In genomic region chr18:69897397-69898108, GRCh38 we compare ENCODE assay signal across 9 cellular contexts. TPM values are rescaled to one million over a fixed set of nuclear protein-coding genes. Genes with fewer than 3 reads are reported as not detected.
DNase-seq lines count a peak whose midpoint lies in the region; ATAC-seq and TF ChIP-seq lines count a peak whose summit lies in the region.
"Had no signal": no experiment of that assay in that cellular context is flagged by ENCODE, and none has a peak within 500 bp of the region (broad histone marks: within the 10 kb centered on the region; RNA-seq: fewer than 3 reads in every experiment).

No MANE protein-coding gene starts in this region.

- H3K27me3 ChIP-seq in GM06990 (replicated peaks; ENCODE audit: control insufficient read depth, insufficient read depth, low read length) (no peaks in the 10 kb centered on the region), Karpas-422 (ENCODE audit: low read length) (no peaks in the 10 kb centered on the region)

- peaks cover 4% of the 10 kb centered on the region; the same call in 1 of the 2 replicates for H3K4me1 ChIP-seq in Karpas-422 (ENCODE audit: low read length)

- no peaks in the 10 kb centered on the region for H3K9me3 ChIP-seq in Karpas-422 (ENCODE audit: low read length)

- no peak overlapping the region for H3K27ac ChIP-seq in Karpas-422 (ENCODE audit: low read length)

- H3K36me3 ChIP-seq in GM06990 (ENCODE audit: control insufficient read depth, insufficient read depth, low read length) (peaks cover 3% of the 10 kb centered on the region), Karpas-422 (ENCODE audit: insufficient read depth, low read length) (no peaks in the 10 kb centered on the region)

- peak; percentile 44 for ATAC-seq in GM19463 (IDR thresholded peaks at IDR 0.05; ENCODE audit: unreplicated experiment)
- ATAC-seq in HG03432 (IDR thresholded peaks at IDR 0.05; ENCODE audit: unreplicated experiment): peak; percentile 50
- ATAC-seq: Panc1 had no signal

- no peaks in the 10 kb centered on the region for H4K20me1 ChIP-seq in Karpas-422 (ENCODE audit: insufficient read depth, low read depth, low read length)

- no peak for TF ChIP-seq CTCF in GM06990 (IDR thresholded peaks at IDR 0.05; ENCODE audit: insufficient read depth, low read length, poor library complexity, severe bottlenecking)

- H3K79me2 ChIP-seq in Karpas-422 (ENCODE audit: low read length): no peaks in the 10 kb centered on the region

- no peak overlapping the region for H3K9ac ChIP-seq in Karpas-422 (ENCODE audit: low read length)

- no peak overlapping the region for H3K4me3 ChIP-seq in GM06990 (replicated peaks; ENCODE audit: low read depth, low read length)
- H3K4me3 ChIP-seq in Karpas-422 (ENCODE audit: low read length): no peak overlapping the region

- H2AFZ ChIP-seq in Karpas-422 (ENCODE audit: low read length): no peak overlapping the region

- no peak overlapping the region for H3K4me2 ChIP-seq in Karpas-422 (ENCODE audit: low read depth, low read length, poor library complexity, severe bottlenecking)

- H3K9me2 ChIP-seq in Karpas-422 (replicated peaks; ENCODE audit: insufficient read depth, low read length): no peaks in the 10 kb centered on the region

- DNase-seq in GM06990 (ENCODE audit: extremely low read depth, insufficient read length): peak; percentile 32
- peak; percentile 20 for DNase-seq in activated naive CD4-positive, alpha-beta T cell treated with anti-CD3 and anti-CD28 coated beads, Interleukin-2, amount 50 U/mL, for 16 hours
- DNase-seq in RKO (ENCODE audit: low spot score): no peak
- no peak for DNase-seq in NCI-H2081 (lab: John Stamatoyannopoulos, UW)
- no peak for DNase-seq in Karpas-422
- DNase-seq in H4 (ENCODE audit: low spot score): no peak

RNA-seq across cellular contexts. Expression of gene CD226, which starts 50.1 kb away (rescaled TPM):
- total RNA-seq in Karpas-422 (2014; rRNA removed; shearing (Covaris generic); ENCODE audit: low replicate concordance): 5.1 and 6.4 TPM in 2 replicates
- total RNA-seq in H4 (2014; rRNA removed; shearing (Covaris generic)): 0.02 and 0.23 TPM in 2 replicates

Comparison
In these comparisons a context has a peak if more than half of its experiments do, and no peak if none do; other contexts are left out.
1. DNase-seq: peak in GM06990 (single experiment) and activated naive CD4-positive, alpha-beta T cell treated with anti-CD3 and anti-CD28 coated beads, Interleukin-2, amount 50 U/mL, for 16 hours (single experiment); none in RKO (single experiment), NCI-H2081 (0 of 2), Karpas-422 (single experiment) and H4 (single experiment).